In genomic region chr2:148658807-148659722, GRCh38 we compare ENCODE assay signal across 8 cellular contexts. TPM values are rescaled to one million over a fixed set of nuclear protein-coding genes. Genes with fewer than 3 reads are reported as not detected.
DNase-seq lines count a peak whose midpoint lies in the region; ATAC-seq, FAIRE-seq and TF ChIP-seq lines count a peak whose summit lies in the region.

No MANE protein-coding gene starts in this region.

- TF ChIP-seq EP300 in sigmoid colon (IDR thresholded peaks at IDR 0.05), result no peak

- no peak for TF ChIP-seq POLR2A in sigmoid colon (IDR thresholded peaks at IDR 0.05)

- H3K27me3 Mint-ChIP-seq in activated naive CD8-positive, alpha-beta T cell treated with anti-CD3 and anti-CD28 coated beads, Interleukin-2, amount 50 U/mL, for 24 hours, result no peaks in the 10 kb centered on the region

- no peak for FAIRE-seq in small intestine (lab: Jason Lieb, UNC)

- TF ChIP-seq CTCF in sigmoid colon (IDR thresholded peaks at IDR 0.05), result no peak

- no peaks in the 10 kb centered on the region for H3K27me3 ChIP-seq in small intestine (ENCODE audit: control insufficient read depth in 2 of 2, insufficient read depth in 2 of 2, low read length in 2 of 2)
- H3K27me3 ChIP-seq in sigmoid colon, result no peaks in the 10 kb centered on the region

- peak overlapping the region; percentile 52 for H3K4me3 Mint-ChIP-seq in activated naive CD8-positive, alpha-beta T cell treated with anti-CD3 and anti-CD28 coated beads, Interleukin-2, amount 50 U/mL, for 24 hours

- H3K9me3 Mint-ChIP-seq in activated naive CD8-positive, alpha-beta T cell treated with anti-CD3 and anti-CD28 coated beads, Interleukin-2, amount 50 U/mL, for 24 hours, result no peaks in the 10 kb centered on the region

- WGBS in small intestine, 3 donors, result 33 to 47% (median 40%) methylated on average over 2 of the region's 2 CpGs
- WGBS in sigmoid colon, 2 donors, result 47 to 49% methylated on average over 2 of the region's 2 CpGs

- H3K36me3 Mint-ChIP-seq in activated naive CD8-positive, alpha-beta T cell treated with anti-CD3 and anti-CD28 coated beads, Interleukin-2, amount 50 U/mL, for 24 hours (ENCODE audit: low read depth), result peaks cover 3% of the 10 kb centered on the region

- peak; percentile 42 for DNase-seq in GM04503 (ENCODE audit: low read depth)
- DNase-seq in activated naive CD8-positive, alpha-beta T cell treated with anti-CD3 and anti-CD28 coated beads, Interleukin-2, amount 50 U/mL, for 24 hours, result no peak
- DNase-seq in small intestine, result peak; percentile 36
- DNase-seq in sigmoid colon, result no peak
- no peak for DNase-seq in Ammon's horn (ENCODE audit: low spot score)
- DNase-seq in hippocampal formation (lab: John Stamatoyannopoulos, UW), result no peak

- intact Hi-C loops in sigmoid colon (cut with DNase I), result no loop called here

- peak; percentile 94 for ATAC-seq in GM21515 (IDR thresholded peaks at IDR 0.05; ENCODE audit: unreplicated experiment)
- peak; percentile 95 for ATAC-seq in HG03575 (IDR thresholded peaks at IDR 0.05; ENCODE audit: extremely low read depth, insufficient number of reproducible peaks, low FRiP score, unreplicated experiment)
- ATAC-seq in activated naive CD8-positive, alpha-beta T cell treated with anti-CD3 and anti-CD28 coated beads, Interleukin-2, amount 50 U/mL, for 24 hours, result peak; percentile 86

- H3K4me3 ChIP-seq in small intestine (ENCODE audit: low read depth in 1 of 2, low read length in 2 of 2) (no peak overlapping the region), sigmoid colon (no peak overlapping the region)

- H3K4me1 ChIP-seq in small intestine (ENCODE audit: control insufficient read depth in 2 of 2, insufficient read depth in 1 of 2, low read depth in 1 of 2, low read length in 1 of 2) (peaks cover 0 to 13% of the 10 kb centered on the region in 2 donors), sigmoid colon (peaks cover 0 to 48% (median 31%) of the 10 kb centered on the region in 4 donors)

- peaks cover 66% of the 10 kb centered on the region for H3K4me1 Mint-ChIP-seq in activated naive CD8-positive, alpha-beta T cell treated with anti-CD3 and anti-CD28 coated beads, Interleukin-2, amount 50 U/mL, for 24 hours

- H3K36me3 ChIP-seq in small intestine (ENCODE audit: control insufficient read depth in 2 of 2, insufficient read depth in 2 of 2, low read length in 2 of 2) (no peaks in the 10 kb centered on the region), sigmoid colon (no peaks in the 10 kb centered on the region)

- H3K9me3 ChIP-seq in small intestine (ENCODE audit: control insufficient read depth, low read depth), result no peaks in the 10 kb centered on the region
- H3K9me3 ChIP-seq in sigmoid colon, result no peaks in the 10 kb centered on the region

- peak overlapping the region; percentile 73 for H3K27ac Mint-ChIP-seq in activated naive CD8-positive, alpha-beta T cell treated with anti-CD3 and anti-CD28 coated beads, Interleukin-2, amount 50 U/mL, for 24 hours

- peak overlapping the region in 1 of 2 donors; percentile 24 for H3K27ac ChIP-seq in small intestine (ENCODE audit: low read depth in 1 of 2, low read length in 1 of 2)
- H3K27ac ChIP-seq in sigmoid colon, result no peak overlapping the region

RNA-seq across cellular contexts. Expression of gene EPC2, which starts 14.5 kb away (rescaled TPM):
- polyA plus RNA-seq in small intestine, result 1 to 10 TPM; 7.2 to 9.0 (median 7.8) TPM
- 10 to 100 TPM; 29.1 to 31.4 (median 30.0) TPM for total RNA-seq in sigmoid colon
- 10 to 100 TPM in 1 of 3 donors, 1 to 10 TPM in 2; 9.2 to 13.8 (median 9.5) TPM for polyA plus RNA-seq in sigmoid colon

Comparison
In these comparisons a context has a peak if more than half of its experiments do, and no peak if none do; other contexts are left out.
1. DNase-seq: peak in GM04503 (single experiment) and small intestine (single experiment); none in activated naive CD8-positive, alpha-beta T cell treated with anti-CD3 and anti-CD28 coated beads, Interleukin-2, amount 50 U/mL, for 24 hours (single experiment), sigmoid colon (single experiment), Ammon's horn (single experiment) and hippocampal formation (0 of 2).
2. Peak in every context shown above with its lines, with median percentiles within 50 percentile points of each other: ATAC-seq.